In the genomic region with DNA sequence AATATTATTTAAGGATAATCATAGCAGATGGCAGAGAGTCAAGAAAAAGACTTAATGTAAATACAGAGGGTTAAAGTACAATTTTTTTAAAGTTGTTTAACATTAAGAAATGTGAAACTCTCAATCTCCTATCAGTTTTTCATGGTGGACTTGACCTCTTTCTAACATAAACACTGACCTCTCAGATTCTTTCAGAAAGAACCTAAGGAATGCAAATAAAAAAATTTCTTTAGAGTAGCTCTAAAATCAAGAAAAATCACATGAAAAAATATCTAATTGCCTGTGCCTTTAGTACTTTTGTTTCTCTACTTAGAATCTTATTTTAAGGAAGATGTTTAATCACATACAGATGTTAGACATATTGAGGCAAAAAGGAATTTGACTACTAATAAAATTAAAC, we compare ENCODE assay signal across 19 cellular contexts. TPM values are rescaled to one million over a fixed set of nuclear protein-coding genes. Genes with fewer than 3 reads are reported as not detected.
A peak's percentile ranks its signal among the peaks of the same experiment; 100 is the strongest.
DNase-seq lines count a peak whose midpoint lies in the region; ATAC-seq and TF ChIP-seq lines count a peak whose summit lies in the region.
"Had no signal": no experiment of that assay in that cellular context is flagged by ENCODE, and none has a peak within 500 bp of the region (broad histone marks: within the 10 kb centered on the region; RNA-seq: fewer than 3 reads in every experiment).

No MANE protein-coding gene starts in this region.

- intact Hi-C loops in ascending aorta (cut with DNase I) = loop anchor here (5.0 kb wide), 1 partner anchor 221 kb away; a partner anchor contains a TSS
- intact Hi-C loops in aorta (cut with DNase I) = no loop called here

- no peaks in the 10 kb centered on the region for H3F3A ChIP-seq in MM.1S (ENCODE audit: insufficient read depth, low read length)

- peak overlapping the region; percentile 62 to 80 for H3K27ac ChIP-seq in ascending aorta
- no peak overlapping the region for H3K27ac ChIP-seq in MM.1S (ENCODE audit: low read length)
- no peak overlapping the region for H3K27ac ChIP-seq in aorta (ENCODE audit: low read depth in 1 of 2, low read length in 2 of 2)
- H3K27ac ChIP-seq: left ventricle myocardium inferior, neutrophil had no signal

- H3K4me1 ChIP-seq in ascending aorta (peaks cover 6 to 24% of the 10 kb centered on the region in 2 donors), skeletal muscle satellite cell (ENCODE audit: control insufficient read depth, insufficient read depth, low read length) (peaks cover 25% of the 10 kb centered on the region), MM.1S (ENCODE audit: low read length) (0 out of 2 replicates have a peak, but pooled peaks cover 3% of the 10 kb centered on the region), aorta (ENCODE audit: control insufficient read depth in 1 of 2, insufficient read depth in 2 of 2, low read length in 2 of 2) (peaks cover 4 to 5% of the 10 kb centered on the region in 2 donors)
- H3K4me1 ChIP-seq: left ventricle myocardium inferior had no signal

- H3K4me3 ChIP-seq in ascending aorta (no peak overlapping the region), fibroblast of villous mesenchyme (ENCODE audit: low read depth, low read length) (no peak overlapping the region), skeletal muscle satellite cell (ENCODE audit: low read length) (no peak overlapping the region), MM.1S (ENCODE audit: low read length) (no peak overlapping the region), aorta (ENCODE audit: low read length in 2 of 2) (no peak overlapping the region)
- H3K4me3 ChIP-seq: adrenal gland, left ventricle myocardium inferior had no signal

- TF ChIP-seq CTCF in ascending aorta (IDR thresholded peaks at IDR 0.05) (no peak), fibroblast of villous mesenchyme (IDR thresholded peaks at IDR 0.05; ENCODE audit: insufficient read depth, low read depth, low read length) (no peak), MM.1S (IDR thresholded peaks at IDR 0.05; ENCODE audit: low read length) (no peak)

- H3K27me3 ChIP-seq in ascending aorta = no peaks in the 10 kb centered on the region
- no peaks in the 10 kb centered on the region for H3K27me3 ChIP-seq in skeletal muscle satellite cell (ENCODE audit: control insufficient read depth, insufficient read depth, low read length)
- H3K27me3 ChIP-seq in MM.1S (replicated peaks; ENCODE audit: insufficient read depth, low read length) = no peaks in the 10 kb centered on the region
- no peaks in the 10 kb centered on the region for H3K27me3 ChIP-seq in aorta (ENCODE audit: control insufficient read depth in 1 of 2, insufficient read depth in 2 of 2, low read length in 1 of 2)
- H3K27me3 ChIP-seq: adrenal gland, neutrophil had no signal

- H2AFZ ChIP-seq in MM.1S (ENCODE audit: low read length) = no peak overlapping the region

- no peak for ATAC-seq in aorta (ENCODE audit: low FRiP score)

- H3K9me3 ChIP-seq in ascending aorta (no peaks in the 10 kb centered on the region), skeletal muscle satellite cell (replicated peaks; ENCODE audit: low read length) (no peaks in the 10 kb centered on the region), MM.1S (replicated peaks; ENCODE audit: insufficient read depth, low read length) (no peaks in the 10 kb centered on the region), aorta (ENCODE audit: control insufficient read depth, low read length) (no peaks in the 10 kb centered on the region)
- H3K9me3 ChIP-seq: adrenal gland, left ventricle myocardium inferior, neutrophil had no signal

- no peaks in the 10 kb centered on the region for H3K79me2 ChIP-seq in MM.1S (ENCODE audit: low read length)

- H3K9ac ChIP-seq in skeletal muscle satellite cell (ENCODE audit: low read depth, low read length) = no peak overlapping the region
- no peak overlapping the region for H3K9ac ChIP-seq in MM.1S (ENCODE audit: low read length)

- H3K9me2 ChIP-seq in MM.1S (replicated peaks; ENCODE audit: insufficient read depth, low read length) = no peaks in the 10 kb centered on the region

- peak overlapping the region; percentile 30 for H3K4me2 ChIP-seq in skeletal muscle satellite cell (ENCODE audit: low read length)
- no peak overlapping the region for H3K4me2 ChIP-seq in MM.1S (ENCODE audit: low read depth, low read length)

- peaks cover 18 to 61% of the 10 kb centered on the region in 2 donors for H3K36me3 ChIP-seq in ascending aorta
- peaks cover 44% of the 10 kb centered on the region for H3K36me3 ChIP-seq in skeletal muscle satellite cell (ENCODE audit: insufficient read depth, low read length)
- no peaks in the 10 kb centered on the region; the same call in 1 of the 2 replicates for H3K36me3 ChIP-seq in MM.1S (replicated peaks; ENCODE audit: insufficient read depth, low read length)
- H3K36me3 ChIP-seq in aorta (ENCODE audit: control insufficient read depth in 1 of 2, insufficient read depth in 2 of 2, low read length in 1 of 2) = peaks cover 0 to 4% of the 10 kb centered on the region in 2 donors

- H4K20me1 ChIP-seq in MM.1S (ENCODE audit: insufficient read depth, low read length) = no peaks in the 10 kb centered on the region

- DNase-seq in EL = peak; percentile 42
- DNase-seq in ascending aorta (ENCODE audit: low spot score in 2 of 2) = no peak
- peak; percentile 60 for DNase-seq in fibroblast of villous mesenchyme (ENCODE audit: low read depth)
- DNase-seq in AG20443 (ENCODE audit: low spot score) = no peak
- DNase-seq in MM.1S = no peak
- no peak for DNase-seq in NCI-H1105 (lab: John Stamatoyannopoulos, UW)
- no peak for DNase-seq in aorta
- DNase-seq: activated CD4-positive, alpha-beta T cell treated with anti-CD3 and anti-CD28 coated beads, Interleukin-2, amount 50 U/mL, for 1 hour; activated gamma-delta T cell; adrenal gland; cerebellar nuclear complex; foreskin melanocyte; KBM-7; left ventricle myocardium inferior; NCI-H2081; NCI-H510A; Right ventricle myocardium superior had no signal

RNA-seq across cellular contexts. Expression of a gene that starts 12.9 kb away (rescaled TPM):
- total RNA-seq in ascending aorta (10.9 TPM), fibroblast of villous mesenchyme (18.0 and 31.1 TPM in 2 replicates), aorta (10 to 100 TPM; 42.9 to 59.3 TPM)
- total RNA-seq in skeletal muscle satellite cell (2012; rRNA removed) = 20.8 and 27.1 TPM in 2 replicates
- 10 to 100 TPM; 20.5 to 61.6 TPM for polyA plus RNA-seq in aorta

RNA-seq across cellular contexts. Expression of a gene that starts 40.3 kb away (rescaled TPM):
- total RNA-seq in ascending aorta = 66.3 TPM
- total RNA-seq in fibroblast of villous mesenchyme = under 0.01 TPM in 1 of 2 replicates, not detected in the other
- under 0.01 and 0.22 TPM in 2 replicates for total RNA-seq in skeletal muscle satellite cell (2012; rRNA removed)
- 100 to 1,000 TPM; 165 to 179 TPM for total RNA-seq in aorta
- polyA plus RNA-seq in aorta = 10 to 100 TPM; 11.8 to 28.2 TPM

Comparison
In these comparisons a context has a peak if more than half of its experiments do, and no peak if none do; other contexts are left out.
1. DNase-seq: peak in EL (single experiment) and fibroblast of villous mesenchyme (single experiment); none in ascending aorta (0 of 2), AG20443 (single experiment), MM.1S (single experiment), NCI-H1105 (single experiment) and aorta (0 of 2).
2. H3K27ac ChIP-seq: peak in ascending aorta (2 of 2); none in MM.1S (single experiment) and aorta (0 of 2).
3. RNA of a gene that starts 40.3 kb away (total RNA-seq): 165 to 179 TPM in aorta and 66.3 TPM in ascending aorta (single experiment); under 0.01 TPM in fibroblast of villous mesenchyme; every median in the first group is over 10 times any median in the second.